2 cellular contexts compared by ENCODE assay signal in the genomic region with DNA sequence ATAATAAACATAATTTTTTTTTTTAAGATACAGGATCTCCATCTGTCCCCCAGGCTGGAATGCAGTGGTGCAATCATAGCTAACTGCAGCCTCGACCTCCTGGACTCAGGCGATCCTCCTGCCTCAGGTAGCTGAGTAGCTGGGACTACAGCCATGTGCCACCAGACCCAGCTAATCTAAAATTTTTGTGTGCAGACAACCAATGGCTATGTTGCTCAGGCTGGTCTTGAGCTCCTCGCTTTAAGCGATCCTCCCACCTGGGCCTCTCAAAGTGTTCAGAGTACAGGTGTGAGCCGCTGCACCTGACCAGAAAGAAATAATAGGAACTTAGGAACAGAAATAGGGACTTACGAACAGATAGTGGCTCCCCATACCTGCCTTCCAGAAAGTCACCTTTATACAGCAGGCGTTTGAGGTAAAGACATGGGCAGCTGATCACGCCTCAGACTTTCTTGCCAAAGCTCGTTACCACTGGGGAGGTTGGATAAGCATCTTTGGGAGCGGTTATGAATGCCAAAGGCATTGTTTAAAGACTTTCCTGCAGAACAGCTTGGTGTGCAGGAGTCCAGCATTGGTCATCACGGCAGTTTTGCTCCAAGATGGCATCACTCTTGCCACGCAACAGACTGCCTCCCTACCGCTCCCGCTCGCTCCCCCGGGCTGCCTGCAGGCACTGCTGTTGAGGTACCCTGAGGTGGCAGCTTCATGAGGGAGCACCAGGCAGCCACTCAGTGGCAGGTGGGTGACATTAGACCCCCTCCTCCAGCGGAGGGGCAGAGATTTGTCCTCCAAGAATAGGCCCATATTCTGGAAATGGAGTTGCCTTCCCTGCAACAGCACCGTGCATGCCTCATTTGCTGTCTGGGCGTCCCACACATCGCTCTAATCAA.
TF ChIP-seq lines count a peak whose summit lies in the region.

No MANE protein-coding gene starts in this region.

TF ChIP-seq in SK-N-SH, 30 proteins besides CTCF, POLR2A, EP300 and RAD21 (continued from another document):
- TF ChIP-seq SMC3 (IDR thresholded peaks at IDR 0.05; ENCODE audit: low read depth, low read length) (no peak), RFX5 (IDR thresholded peaks at IDR 0.05; ENCODE audit: low read length) (no peak), MXI1 (IDR thresholded peaks at IDR 0.05; ENCODE audit: low read depth, low read length) (no peak), GATA2 (CRISPR knock-in tag; IDR thresholded peaks at IDR 0.05) (no peak), TCF12 (IDR thresholded peaks at IDR 0.05) (no peak), EZH2phosphoT487 (IDR thresholded peaks at IDR 0.05; ENCODE audit: borderline replicate concordance, low read depth) (no peak), YY1 (IDR thresholded peaks at IDR 0.05; ENCODE audit: low read depth) (no peak), JUND (IDR thresholded peaks at IDR 0.05) (no peak)
- TF ChIP-seq, protein P1, sequence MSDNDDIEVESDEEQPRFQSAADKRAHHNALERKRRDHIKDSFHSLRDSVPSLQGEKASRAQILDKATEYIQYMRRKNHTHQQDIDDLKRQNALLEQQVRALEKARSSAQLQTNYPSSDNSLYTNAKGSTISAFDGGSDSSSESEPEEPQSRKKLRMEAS (IDR thresholded peaks at IDR 0.05; ENCODE audit: low read depth): no peak
- TF ChIP-seq, protein P2, sequence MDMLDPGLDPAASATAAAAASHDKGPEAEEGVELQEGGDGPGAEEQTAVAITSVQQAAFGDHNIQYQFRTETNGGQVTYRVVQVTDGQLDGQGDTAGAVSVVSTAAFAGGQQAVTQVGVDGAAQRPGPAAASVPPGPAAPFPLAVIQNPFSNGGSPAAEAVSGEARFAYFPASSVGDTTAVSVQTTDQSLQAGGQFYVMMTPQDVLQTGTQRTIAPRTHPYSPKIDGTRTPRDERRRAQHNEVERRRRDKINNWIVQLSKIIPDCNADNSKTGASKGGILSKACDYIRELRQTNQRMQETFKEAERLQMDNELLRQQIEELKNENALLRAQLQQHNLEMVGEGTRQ (IDR thresholded peaks at IDR 0.05; ENCODE audit: borderline replicate concordance, low read depth, low read length): no peak
- TF ChIP-seq, protein P3, sequence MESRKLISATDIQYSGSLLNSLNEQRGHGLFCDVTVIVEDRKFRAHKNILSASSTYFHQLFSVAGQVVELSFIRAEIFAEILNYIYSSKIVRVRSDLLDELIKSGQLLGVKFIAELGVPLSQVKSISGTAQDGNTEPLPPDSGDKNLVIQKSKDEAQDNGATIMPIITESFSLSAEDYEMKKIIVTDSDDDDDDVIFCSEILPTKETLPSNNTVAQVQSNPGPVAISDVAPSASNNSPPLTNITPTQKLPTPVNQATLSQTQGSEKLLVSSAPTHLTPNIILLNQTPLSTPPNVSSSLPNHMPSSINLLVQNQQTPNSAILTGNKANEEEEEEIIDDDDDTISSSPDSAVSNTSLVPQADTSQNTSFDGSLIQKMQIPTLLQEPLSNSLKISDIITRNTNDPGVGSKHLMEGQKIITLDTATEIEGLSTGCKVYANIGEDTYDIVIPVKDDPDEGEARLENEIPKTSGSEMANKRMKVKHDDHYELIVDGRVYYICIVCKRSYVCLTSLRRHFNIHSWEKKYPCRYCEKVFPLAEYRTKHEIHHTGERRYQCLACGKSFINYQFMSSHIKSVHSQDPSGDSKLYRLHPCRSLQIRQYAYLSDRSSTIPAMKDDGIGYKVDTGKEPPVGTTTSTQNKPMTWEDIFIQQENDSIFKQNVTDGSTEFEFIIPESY (IDR thresholded peaks at IDR 0.05; ENCODE audit: borderline replicate concordance, low read depth): no peak

TF ChIP-seq in SK-N-SH treated with all-trans-retinoic acid at 6 μM for 48 hours, 23 proteins besides CTCF, POLR2A, EP300 and RAD21:
- TF ChIP-seq, protein P4, sequence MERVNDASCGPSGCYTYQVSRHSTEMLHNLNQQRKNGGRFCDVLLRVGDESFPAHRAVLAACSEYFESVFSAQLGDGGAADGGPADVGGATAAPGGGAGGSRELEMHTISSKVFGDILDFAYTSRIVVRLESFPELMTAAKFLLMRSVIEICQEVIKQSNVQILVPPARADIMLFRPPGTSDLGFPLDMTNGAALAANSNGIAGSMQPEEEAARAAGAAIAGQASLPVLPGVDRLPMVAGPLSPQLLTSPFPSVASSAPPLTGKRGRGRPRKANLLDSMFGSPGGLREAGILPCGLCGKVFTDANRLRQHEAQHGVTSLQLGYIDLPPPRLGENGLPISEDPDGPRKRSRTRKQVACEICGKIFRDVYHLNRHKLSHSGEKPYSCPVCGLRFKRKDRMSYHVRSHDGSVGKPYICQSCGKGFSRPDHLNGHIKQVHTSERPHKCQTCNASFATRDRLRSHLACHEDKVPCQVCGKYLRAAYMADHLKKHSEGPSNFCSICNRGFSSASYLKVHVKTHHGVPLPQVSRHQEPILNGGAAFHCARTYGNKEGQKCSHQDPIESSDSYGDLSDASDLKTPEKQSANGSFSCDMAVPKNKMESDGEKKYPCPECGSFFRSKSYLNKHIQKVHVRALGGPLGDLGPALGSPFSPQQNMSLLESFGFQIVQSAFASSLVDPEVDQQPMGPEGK (CRISPR knock-in tag; IDR thresholded peaks at IDR 0.05; ENCODE audit: borderline replicate concordance): no peak
- no peak for TF ChIP-seq ZNF8 (CRISPR knock-in tag; IDR thresholded peaks at IDR 0.05)
- no peak for TF ChIP-seq TCF4 (CRISPR knock-in tag; IDR thresholded peaks at IDR 0.05; ENCODE audit: borderline replicate concordance)
- TF ChIP-seq ZFP30 (CRISPR knock-in tag; IDR thresholded peaks at IDR 0.05): no peak
- TF ChIP-seq, protein P5, sequence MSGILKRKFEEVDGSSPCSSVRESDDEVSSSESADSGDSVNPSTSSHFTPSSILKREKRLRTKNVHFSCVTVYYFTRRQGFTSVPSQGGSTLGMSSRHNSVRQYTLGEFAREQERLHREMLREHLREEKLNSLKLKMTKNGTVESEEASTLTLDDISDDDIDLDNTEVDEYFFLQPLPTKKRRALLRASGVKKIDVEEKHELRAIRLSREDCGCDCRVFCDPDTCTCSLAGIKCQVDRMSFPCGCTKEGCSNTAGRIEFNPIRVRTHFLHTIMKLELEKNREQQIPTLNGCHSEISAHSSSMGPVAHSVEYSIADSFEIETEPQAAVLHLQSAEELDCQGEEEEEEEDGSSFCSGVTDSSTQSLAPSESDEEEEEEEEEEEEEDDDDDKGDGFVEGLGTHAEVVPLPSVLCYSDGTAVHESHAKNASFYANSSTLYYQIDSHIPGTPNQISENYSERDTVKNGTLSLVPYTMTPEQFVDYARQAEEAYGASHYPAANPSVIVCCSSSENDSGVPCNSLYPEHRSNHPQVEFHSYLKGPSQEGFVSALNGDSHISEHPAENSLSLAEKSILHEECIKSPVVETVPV (CRISPR knock-in tag; IDR thresholded peaks at IDR 0.05): no peak
- TF ChIP-seq SNAI2 (CRISPR knock-in tag; IDR thresholded peaks at IDR 0.05): no peak
- no peak for TF ChIP-seq RARB (CRISPR knock-in tag; IDR thresholded peaks at IDR 0.05)
- TF ChIP-seq GLIS3 (CRISPR knock-in tag; IDR thresholded peaks at IDR 0.05): no peak
- TF ChIP-seq ZFP3 (CRISPR knock-in tag; IDR thresholded peaks at IDR 0.05): no peak
